1 cellular context compared by ENCODE assay signal in genomic region chr1:12460911-12461621, GRCh38.
TF ChIP-seq lines count a peak whose summit lies in the region.

No MANE protein-coding gene starts in this region.

TF ChIP-seq in liver, 16 proteins besides CTCF, POLR2A, EP300 and RAD21:
- no peak for TF ChIP-seq REST (IDR thresholded peaks at IDR 0.05)
- no peak for TF ChIP-seq ZBTB33 (IDR thresholded peaks at IDR 0.05)
- TF ChIP-seq HNF4G (IDR thresholded peaks at IDR 0.05), result no peak
- TF ChIP-seq HNF4A (conservative IDR thresholded peaks at IDR 0.05), result peak in 1 of 2 donors; percentile 22
- no peak for TF ChIP-seq SP1 (IDR thresholded peaks at IDR 0.05)
- TF ChIP-seq RXRA (IDR thresholded peaks at IDR 0.05), result peak in 1 of 2 donors; percentile 43
- TF ChIP-seq MAX (IDR thresholded peaks at IDR 0.05), result no peak
- no peak for TF ChIP-seq ATF3 (IDR thresholded peaks at IDR 0.05)
- no peak for TF ChIP-seq FOXA1 (IDR thresholded peaks at IDR 0.05)
- peak in 1 of 2 donors; percentile 6 for TF ChIP-seq JUND (IDR thresholded peaks at IDR 0.05)
- no peak for TF ChIP-seq GABPA (IDR thresholded peaks at IDR 0.05 in 1 of 2, conservative IDR thresholded peaks at IDR 0.05 in 1 of 2)
- TF ChIP-seq EGR1 (IDR thresholded peaks at IDR 0.05; ENCODE audit: low read depth in 2 of 2), result no peak
- peak; percentile 17 for TF ChIP-seq FOXA2 (IDR thresholded peaks at IDR 0.05)
